9 cellular contexts compared by ENCODE assay signal in the genomic region with DNA sequence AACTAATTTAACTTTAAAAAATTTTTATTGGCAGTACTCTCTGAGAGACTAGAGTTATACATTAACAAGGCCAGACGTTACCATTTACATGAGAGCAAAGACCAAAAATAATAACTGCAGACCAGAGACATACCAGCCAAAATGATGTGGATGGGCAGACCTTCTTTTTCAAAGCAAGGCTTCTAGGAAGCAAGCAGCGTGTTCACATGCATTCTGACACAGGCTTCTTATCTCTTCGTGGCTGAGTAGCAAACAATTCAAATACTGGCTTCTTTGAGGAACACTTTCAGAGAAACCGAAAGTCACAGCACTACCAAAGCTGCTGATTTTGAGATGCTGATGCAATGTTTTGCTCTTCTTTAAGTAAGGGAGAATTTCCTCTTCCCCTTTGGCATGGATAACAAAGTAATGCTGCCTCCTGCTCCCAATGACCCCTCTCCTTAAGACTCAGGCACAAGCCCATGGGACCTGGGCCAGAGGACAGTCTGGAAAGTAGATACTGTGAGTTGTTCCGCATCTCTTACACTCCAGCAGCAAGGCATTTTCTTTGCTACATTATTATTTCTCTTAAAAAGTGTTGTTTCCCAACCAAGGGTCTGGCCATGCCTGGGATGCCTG.
DNase-seq lines count a peak whose midpoint lies in the region; ATAC-seq and TF ChIP-seq lines count a peak whose summit lies in the region.
"Had no signal": no experiment of that assay in that cellular context is flagged by ENCODE, and none has a peak within 500 bp of the region (broad histone marks: within the 10 kb centered on the region; RNA-seq: fewer than 3 reads in every experiment).

No MANE protein-coding gene starts in this region.

- H3K4me1 Mint-ChIP-seq in activated CD8-positive, alpha-beta memory T cell treated with anti-CD3 and anti-CD28 coated beads, Interleukin-2, amount 10 ng/mL, durations not matched to agents 7 days and 5 days, result peaks cover 8% of the 10 kb centered on the region
- H3K4me1 Mint-ChIP-seq in natural killer cell treated with Interleukin-12 subunit alpha and Interleukin-12 subunit beta and Interleukin-15 and Interleukin-18, amount 100 ng/mL, for 72 hours (ENCODE audit: low read depth in 2 of 2), result no peaks in the 10 kb centered on the region

- H3K9me3 Mint-ChIP-seq in activated CD8-positive, alpha-beta memory T cell treated with anti-CD3 and anti-CD28 coated beads, Interleukin-2, amount 10 ng/mL, durations not matched to agents 7 days and 5 days (ENCODE audit: low read depth), result no peaks in the 10 kb centered on the region
- no peaks in the 10 kb centered on the region for H3K9me3 Mint-ChIP-seq in natural killer cell treated with Interleukin-12 subunit alpha and Interleukin-12 subunit beta and Interleukin-15 and Interleukin-18, amount 100 ng/mL, for 72 hours

- H3K27me3 ChIP-seq in left ventricle myocardium inferior (ENCODE audit: low read depth), result no peaks in the 10 kb centered on the region
- H3K27me3 ChIP-seq in tibial artery, result no peaks in the 10 kb centered on the region

- H3K27me3 Mint-ChIP-seq in activated CD8-positive, alpha-beta memory T cell treated with anti-CD3 and anti-CD28 coated beads, Interleukin-2, amount 10 ng/mL, durations not matched to agents 7 days and 5 days, result peaks cover 9% of the 10 kb centered on the region
- H3K27me3 Mint-ChIP-seq in natural killer cell treated with Interleukin-12 subunit alpha and Interleukin-12 subunit beta and Interleukin-15 and Interleukin-18, amount 100 ng/mL, for 72 hours, result peaks cover 8 to 9% of the 10 kb centered on the region in 2 donors

- peaks cover 2% of the 10 kb centered on the region for H3K36me3 Mint-ChIP-seq in activated CD8-positive, alpha-beta memory T cell treated with anti-CD3 and anti-CD28 coated beads, Interleukin-2, amount 10 ng/mL, durations not matched to agents 7 days and 5 days
- H3K36me3 Mint-ChIP-seq in natural killer cell treated with Interleukin-12 subunit alpha and Interleukin-12 subunit beta and Interleukin-15 and Interleukin-18, amount 100 ng/mL, for 72 hours, result no peaks in the 10 kb centered on the region

- H3K36me3 ChIP-seq in left ventricle myocardium inferior, result no peaks in the 10 kb centered on the region
- H3K36me3 ChIP-seq in tibial artery, result no peaks in the 10 kb centered on the region

- H3K4me1 ChIP-seq in left ventricle myocardium inferior (peaks cover 25% of the 10 kb centered on the region), tibial artery (peaks cover 0 to 61% (median 12%) of the 10 kb centered on the region in 4 donors)

- ATAC-seq in activated CD8-positive, alpha-beta memory T cell treated with anti-CD3 and anti-CD28 coated beads, Interleukin-2, amount 10 ng/mL, durations not matched to agents 7 days and 5 days, result peak; percentile 61
- no peak for ATAC-seq in HG02759 (IDR thresholded peaks at IDR 0.05; ENCODE audit: unreplicated experiment)
- ATAC-seq in natural killer cell treated with Interleukin-12 subunit alpha and Interleukin-12 subunit beta and Interleukin-15 and Interleukin-18, amount 100 ng/mL, for 72 hours, result no peak
- ATAC-seq: Panc1 had no signal

- peak overlapping the region; percentile 63 for H3K27ac ChIP-seq in left ventricle myocardium inferior (replicated peaks)
- H3K27ac ChIP-seq in tibial artery, result peak overlapping the region; percentile 60 to 61

- H3K4me3 ChIP-seq in left ventricle myocardium inferior (peak overlapping the region; percentile 15), tibial artery (peak overlapping the region; percentile 11 to 26)

- DNase-seq in activated CD8-positive, alpha-beta memory T cell treated with anti-CD3 and anti-CD28 coated beads, Interleukin-2, amount 10 ng/mL, durations not matched to agents 7 days and 5 days, result no peak
- no peak for DNase-seq in activated CD8-positive, alpha-beta memory T cell treated with anti-CD3 and anti-CD28 coated beads, Interleukin-2, amount 50 U/mL, for 4 hours
- DNase-seq in SKM-1 (lab: John Stamatoyannopoulos, UW; ENCODE audit: unreplicated experiment) (peak; percentile 37), left ventricle myocardium inferior (peak; percentile 38), tibial artery (no peak), NCI-H1694 (lab: John Stamatoyannopoulos, UW) (no peak)
- DNase-seq in natural killer cell treated with Interleukin-12 subunit alpha and Interleukin-12 subunit beta and Interleukin-15 and Interleukin-18, amount 100 ng/mL, for 72 hours (ENCODE audit: low spot score), result no peak

- TF ChIP-seq CTCF in left ventricle myocardium inferior (IDR thresholded peaks at IDR 0.05; ENCODE audit: borderline replicate concordance) (no peak), tibial artery (IDR thresholded peaks at IDR 0.05) (no peak)

- no peaks in the 10 kb centered on the region for H3K9me3 ChIP-seq in left ventricle myocardium inferior (replicated peaks)
- no peaks in the 10 kb centered on the region for H3K9me3 ChIP-seq in tibial artery

- CTCF ChIA-PET in activated CD8-positive, alpha-beta memory T cell treated with anti-CD3 and anti-CD28 coated beads, Interleukin-2, amount 10 ng/mL, durations not matched to agents 7 days and 5 days (lab: Charles Lee), result interaction anchor here (1.3 kb wide), 1 partner anchor 10 kb away, joined by 3 read pairs; no protein-coding TSS in a partner anchor

- intact Hi-C loops in left ventricle myocardium inferior (cut with micrococcal nuclease) (no loop called here), tibial artery (cut with DNase I; ENCODE audit: low total_unique reads) (no loop called here)

- H3K4me3 Mint-ChIP-seq in activated CD8-positive, alpha-beta memory T cell treated with anti-CD3 and anti-CD28 coated beads, Interleukin-2, amount 10 ng/mL, durations not matched to agents 7 days and 5 days, result no peak overlapping the region
- H3K4me3 Mint-ChIP-seq in natural killer cell treated with Interleukin-12 subunit alpha and Interleukin-12 subunit beta and Interleukin-15 and Interleukin-18, amount 100 ng/mL, for 72 hours, result no peak overlapping the region

- H3K27ac Mint-ChIP-seq in activated CD8-positive, alpha-beta memory T cell treated with anti-CD3 and anti-CD28 coated beads, Interleukin-2, amount 10 ng/mL, durations not matched to agents 7 days and 5 days, result peak overlapping the region; percentile 72
- no peak overlapping the region for H3K27ac Mint-ChIP-seq in natural killer cell treated with Interleukin-12 subunit alpha and Interleukin-12 subunit beta and Interleukin-15 and Interleukin-18, amount 100 ng/mL, for 72 hours

Comparison
In these comparisons a context has a peak if more than half of its experiments do, and no peak if none do; other contexts are left out.
1. DNase-seq: peak in SKM-1 (single experiment) and left ventricle myocardium inferior (single experiment); none in activated CD8-positive, alpha-beta memory T cell treated with anti-CD3 and anti-CD28 coated beads, Interleukin-2, amount 10 ng/mL, durations not matched to agents 7 days and 5 days (single experiment), activated CD8-positive, alpha-beta memory T cell treated with anti-CD3 and anti-CD28 coated beads, Interleukin-2, amount 50 U/mL, for 4 hours (single experiment), tibial artery (0 of 2), NCI-H1694 (single experiment) and natural killer cell treated with Interleukin-12 subunit alpha and Interleukin-12 subunit beta and Interleukin-15 and Interleukin-18, amount 100 ng/mL, for 72 hours (single experiment).